In genomic region chr20:50389437-50389807, GRCh38 we compare ENCODE assay signal across 19 cellular contexts.
DNase-seq lines count a peak whose midpoint lies in the region; ATAC-seq and TF ChIP-seq lines count a peak whose summit lies in the region.
"Had no signal": no experiment of that assay in that cellular context is flagged by ENCODE, and none has a peak within 500 bp of the region (broad histone marks: within the 10 kb centered on the region; RNA-seq: fewer than 3 reads in every experiment).

No MANE protein-coding gene starts in this region.

- intact Hi-C loops in CD8-positive, alpha-beta T cell (cut with DNase I, micrococcal nuclease): loop anchor here in 1 of 2 experiments (5.0 kb wide), 1 partner anchor 52 kb away; no protein-coding TSS in a partner anchor
- intact Hi-C loops in psoas muscle (cut with DNase I): no loop called here

- no peaks in the 10 kb centered on the region for H3K9me3 Mint-ChIP-seq in CD8-positive, alpha-beta T cell
- H3K9me3 Mint-ChIP-seq: activated naive CD8-positive, alpha-beta T cell treated with anti-CD3 and anti-CD28 coated beads, Interleukin-2, amount 50 U/mL, for 24 hours; H9; IgD-negative memory B cell; neural crest cell had no signal

- DNase-seq in CD8-positive, alpha-beta T cell: no peak
- DNase-seq in astrocyte of the hippocampus (ENCODE audit: low read depth, low spot score) (peak; percentile 36), left lobe of liver (ENCODE audit: low spot score) (peak; percentile 91), psoas muscle (no peak), NCI-H510A treated with DMSO at 0.1 percent for 48 hours (lab: John Stamatoyannopoulos, UW) (no peak)
- DNase-seq in activated naive CD4-positive, alpha-beta T cell treated with anti-CD3 and anti-CD28 coated beads, Interleukin-2, amount 50 U/mL, for 16 hours: no peak
- DNase-seq: activated CD4-positive, CD25-positive, alpha-beta regulatory T cell treated with anti-CD3 and anti-CD28 coated beads, Interleukin-2, amount 50 U/mL, for 72 hours; activated naive CD8-positive, alpha-beta T cell treated with anti-CD3 and anti-CD28 coated beads, Interleukin-2, amount 50 U/mL, for 24 hours; H9; NCI-H187; NCI-H524 treated with DMSO at 0.1 percent for 48 hours; SHP77 treated with DMSO at 0.1 percent for 48 hours; stimulated activated naive CD4-positive, alpha-beta T cell treated with Interleukin-2 at 50 U/mL for 16 hours had no signal

- no peak for TF ChIP-seq CTCF in CD8-positive, alpha-beta T cell (IDR thresholded peaks at IDR 0.05)
- no peak for TF ChIP-seq CTCF in psoas muscle (IDR thresholded peaks at IDR 0.05)

- H3K9me3 ChIP-seq in CD8-positive, alpha-beta T cell (ENCODE audit: low read length): no peaks in the 10 kb centered on the region
- no peaks in the 10 kb centered on the region for H3K9me3 ChIP-seq in psoas muscle
- H3K9me3 ChIP-seq: esophagus muscularis mucosa had no signal

- peaks cover 30% of the 10 kb centered on the region for H3K4me1 ChIP-seq in CD8-positive, alpha-beta T cell (ENCODE audit: insufficient read depth, low read length)
- peaks cover 25% of the 10 kb centered on the region for H3K4me1 ChIP-seq in psoas muscle

- H3K27me3 ChIP-seq in CD8-positive, alpha-beta T cell (ENCODE audit: insufficient read depth, low read length): no peaks in the 10 kb centered on the region
- H3K27me3 ChIP-seq in psoas muscle (ENCODE audit: insufficient read depth in 3 of 3, low read length in 2 of 3): no peaks in the 10 kb centered on the region
- H3K27me3 ChIP-seq: cardiac muscle cell, esophagus muscularis mucosa had no signal

- peak overlapping the region; percentile 34 for H3K27ac Mint-ChIP-seq in CD8-positive, alpha-beta T cell
- H3K27ac Mint-ChIP-seq: activated naive CD8-positive, alpha-beta T cell treated with anti-CD3 and anti-CD28 coated beads, Interleukin-2, amount 50 U/mL, for 24 hours; H9 had no signal

- no peak for ATAC-seq in CD8-positive, alpha-beta T cell
- ATAC-seq in left lobe of liver: peak; percentile 84
- ATAC-seq in psoas muscle: peak in 3 of 4 donors; percentile 58 to 69 (median 63)
- no peak for ATAC-seq in GM21367 (IDR thresholded peaks at IDR 0.05; ENCODE audit: unreplicated experiment)
- no peak for ATAC-seq in HG03175 (IDR thresholded peaks at IDR 0.05; ENCODE audit: unreplicated experiment)
- ATAC-seq: activated naive CD8-positive, alpha-beta T cell treated with anti-CD3 and anti-CD28 coated beads, Interleukin-2, amount 50 U/mL, for 24 hours had no signal

- CTCF ChIA-PET in CD8-positive, alpha-beta T cell (lab: Charles Lee): no interaction called here

- H3K27ac ChIP-seq in CD8-positive, alpha-beta T cell (ENCODE audit: low read depth, low read length): no peak overlapping the region
- H3K27ac ChIP-seq in psoas muscle: peak overlapping the region; percentile 72
- H3K27ac ChIP-seq: cardiac muscle cell, esophagus muscularis mucosa had no signal

- no peaks in the 10 kb centered on the region for H3K36me3 Mint-ChIP-seq in CD8-positive, alpha-beta T cell

- peaks cover 4% of the 10 kb centered on the region for H3K27me3 Mint-ChIP-seq in CD8-positive, alpha-beta T cell (ENCODE audit: low read depth)

- no peaks in the 10 kb centered on the region for H3K36me3 ChIP-seq in CD8-positive, alpha-beta T cell (ENCODE audit: insufficient read depth, low read length)
- H3K36me3 ChIP-seq in psoas muscle (ENCODE audit: insufficient read depth in 1 of 2, low read depth in 1 of 2): no peaks in the 10 kb centered on the region
- H3K36me3 ChIP-seq: cardiac muscle cell, esophagus muscularis mucosa had no signal

- 29 to 47% (median 46%) methylated on average over 7 of the region's 7 CpGs for WGBS in psoas muscle, 3 donors

- H3K4me3 ChIP-seq in CD8-positive, alpha-beta T cell (ENCODE audit: low read depth, low read length): no peak overlapping the region
- no peak overlapping the region for H3K4me3 ChIP-seq in psoas muscle
- H3K4me3 ChIP-seq: cardiac muscle cell, esophagus muscularis mucosa had no signal

- H3K4me1 Mint-ChIP-seq in CD8-positive, alpha-beta T cell (ENCODE audit: low read depth): peaks cover 43% of the 10 kb centered on the region

- H3K4me3 Mint-ChIP-seq in CD8-positive, alpha-beta T cell: no peak overlapping the region
- H3K4me3 Mint-ChIP-seq: activated naive CD8-positive, alpha-beta T cell treated with anti-CD3 and anti-CD28 coated beads, Interleukin-2, amount 50 U/mL, for 24 hours; H9; IgD-negative memory B cell; neural crest cell had no signal

- POLR2A ChIA-PET in CD8-positive, alpha-beta T cell (lab: Charles Lee): no interaction called here

Comparison
In these comparisons a context has a peak if more than half of its experiments do, and no peak if none do; other contexts are left out.
1. ATAC-seq: peak in left lobe of liver (single experiment) and psoas muscle (3 of 4); none in CD8-positive, alpha-beta T cell (single experiment), GM21367 (single experiment) and HG03175 (single experiment).
2. DNase-seq: peak in astrocyte of the hippocampus (single experiment) and left lobe of liver (single experiment); none in CD8-positive, alpha-beta T cell (0 of 7), psoas muscle (0 of 2), activated naive CD4-positive, alpha-beta T cell treated with anti-CD3 and anti-CD28 coated beads, Interleukin-2, amount 50 U/mL, for 16 hours (single experiment) and NCI-H510A treated with DMSO at 0.1 percent for 48 hours (single experiment).